In the genomic region with DNA sequence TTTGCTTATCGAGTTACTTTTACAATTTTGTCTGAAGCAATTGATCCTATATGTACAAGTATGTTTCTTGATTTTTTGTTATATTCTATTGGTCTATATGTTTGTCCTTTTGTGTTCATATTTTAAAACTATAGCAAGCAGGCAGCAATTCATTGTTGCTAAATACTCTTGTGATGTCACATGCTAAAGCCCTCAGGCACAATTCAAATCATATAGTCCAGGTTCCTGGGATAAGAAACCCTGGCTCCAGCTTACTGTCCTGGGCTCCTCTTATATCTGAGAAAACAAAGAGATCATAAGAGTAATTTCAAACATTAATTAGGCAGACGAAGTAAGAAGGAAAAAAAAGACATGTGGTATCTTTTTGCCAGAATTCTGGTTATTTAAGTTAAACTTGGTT, we compare ENCODE assay signal across 1 cellular context.
TF ChIP-seq lines count a peak whose summit lies in the region.

No MANE protein-coding gene starts in this region.

TF ChIP-seq in IMR-90, 13 proteins besides CTCF, POLR2A, EP300 and RAD21:
- TF ChIP-seq CHD1 (IDR thresholded peaks at IDR 0.05; ENCODE audit: low read depth, low read length) (no peak), MXI1 (IDR thresholded peaks at IDR 0.05; ENCODE audit: borderline replicate concordance, low read depth, low read length) (no peak), RFX5 (IDR thresholded peaks at IDR 0.05; ENCODE audit: low read depth, low read length) (no peak), BHLHE40 (IDR thresholded peaks at IDR 0.05; ENCODE audit: low read depth, low read length) (no peak), MAZ (IDR thresholded peaks at IDR 0.05; ENCODE audit: borderline replicate concordance, low read depth, low read length) (no peak), SMC3 (IDR thresholded peaks at IDR 0.05; ENCODE audit: low read depth, low read length) (no peak)
TF ChIP-seq in IMR-90: peak in this region for 0.
